ENCODE assay signal across 1 cellular context in genomic region chr14:22978873-22979671, GRCh38.
TF ChIP-seq lines count a peak whose summit lies in the region.

No MANE protein-coding gene starts in this region.

TF ChIP-seq in HepG2, 621 proteins besides CTCF, POLR2A, EP300 and RAD21 (continued from another document and continues in another):
- TF ChIP-seq PRDM10 (CRISPR knock-in tag; IDR thresholded peaks at IDR 0.05; ENCODE audit: low read depth) = peak; percentile 34; the same call in 1 of the 2 replicates
- TF ChIP-seq RBAK (CRISPR knock-in tag; IDR thresholded peaks at IDR 0.05) = no peak
- TF ChIP-seq PLRG1 (conservative IDR thresholded peaks at IDR 0.05) = no peak
- no peak for TF ChIP-seq ZMYM2 (CRISPR knock-in tag; IDR thresholded peaks at IDR 0.05)
- TF ChIP-seq MEIS2 (CRISPR knock-in tag; IDR thresholded peaks at IDR 0.05) = no peak
- TF ChIP-seq ZNF607 (CRISPR knock-in tag; IDR thresholded peaks at IDR 0.05; ENCODE audit: borderline replicate concordance) = no peak
- TF ChIP-seq TOE1 (CRISPR knock-in tag; IDR thresholded peaks at IDR 0.05) = no peak; the same call in 1 of the 2 replicates
- TF ChIP-seq NRL (CRISPR knock-in tag; IDR thresholded peaks at IDR 0.05; ENCODE audit: borderline replicate concordance) = no peak
- TF ChIP-seq ZNF512 (CRISPR knock-in tag; IDR thresholded peaks at IDR 0.05) = no peak
- TF ChIP-seq STAT5B (CRISPR knock-in tag; IDR thresholded peaks at IDR 0.05) = 0 out of 2 replicates have a peak, but pooled peaks have one; percentile 65
- TF ChIP-seq ZNF432 (CRISPR knock-in tag; IDR thresholded peaks at IDR 0.05; ENCODE audit: borderline replicate concordance) = no peak
- TF ChIP-seq ZNF782 (CRISPR knock-in tag; IDR thresholded peaks at IDR 0.05; ENCODE audit: borderline replicate concordance) = no peak; the same call in 1 of the 2 replicates
- no peak for TF ChIP-seq ZNF253 (CRISPR knock-in tag; IDR thresholded peaks at IDR 0.05; ENCODE audit: borderline replicate concordance)
- TF ChIP-seq ZNF704 (CRISPR knock-in tag; IDR thresholded peaks at IDR 0.05; ENCODE audit: borderline replicate concordance) = 0 out of 2 replicates have a peak, but pooled peaks have one; percentile 86
- no peak for TF ChIP-seq CC2D1A (CRISPR knock-in tag; IDR thresholded peaks at IDR 0.05)
- TF ChIP-seq PRDM15 (CRISPR knock-in tag; IDR thresholded peaks at IDR 0.05) = no peak
- TF ChIP-seq KDM5A (IDR thresholded peaks at IDR 0.05; ENCODE audit: borderline replicate concordance, low read length) = no peak; the same call in 1 of the 2 replicates
- TF ChIP-seq HNF4G (IDR thresholded peaks at IDR 0.05; ENCODE audit: borderline replicate concordance, low read depth, low read length) = no peak
- 0 out of 2 replicates have a peak, but pooled peaks have one; percentile 20 for TF ChIP-seq HNF4G (CRISPR knock-in tag; IDR thresholded peaks at IDR 0.05; ENCODE audit: borderline replicate concordance, low read depth)
- no peak for TF ChIP-seq TEAD2 (CRISPR knock-in tag; IDR thresholded peaks at IDR 0.05)
- TF ChIP-seq MXD4 (CRISPR knock-in tag; IDR thresholded peaks at IDR 0.05) = peak; percentile 61
- TF ChIP-seq ZNF687 (CRISPR knock-in tag; IDR thresholded peaks at IDR 0.05) = peak; percentile 98
- TF ChIP-seq THAP9 (CRISPR knock-in tag; IDR thresholded peaks at IDR 0.05; ENCODE audit: borderline replicate concordance) = peak; percentile 48; the same call in 1 of the 2 replicates
- no peak for TF ChIP-seq ADNP (CRISPR knock-in tag; IDR thresholded peaks at IDR 0.05)
- TF ChIP-seq DMAP1 (CRISPR knock-in tag; IDR thresholded peaks at IDR 0.05) = peak; percentile 12; the same call in 1 of the 2 replicates
- peak; percentile 84 for TF ChIP-seq AGO1 (IDR thresholded peaks at IDR 0.05; ENCODE audit: low read depth, low read length, poor library complexity, severe bottlenecking)
- no peak for TF ChIP-seq KLF12 (CRISPR knock-in tag; IDR thresholded peaks at IDR 0.05; ENCODE audit: borderline replicate concordance)
- 0 out of 2 replicates have a peak, but pooled peaks have one; percentile 4 for TF ChIP-seq ZBTB21 (CRISPR knock-in tag; IDR thresholded peaks at IDR 0.05)
- no peak for TF ChIP-seq ZNF616 (CRISPR knock-in tag; IDR thresholded peaks at IDR 0.05; ENCODE audit: low read depth)
- no peak for TF ChIP-seq PAXIP1 (CRISPR knock-in tag; conservative IDR thresholded peaks at IDR 0.05)
- no peak for TF ChIP-seq MED8 (CRISPR knock-in tag; IDR thresholded peaks at IDR 0.05; ENCODE audit: insufficient replicate concordance)
- TF ChIP-seq ZFP1 (CRISPR knock-in tag; IDR thresholded peaks at IDR 0.05) = no peak
- no peak for TF ChIP-seq EHMT2 (IDR thresholded peaks at IDR 0.05; ENCODE audit: borderline replicate concordance, low read depth, low read length)
- no peak for TF ChIP-seq MTA3 (CRISPR knock-in tag; IDR thresholded peaks at IDR 0.05)
- TF ChIP-seq SSRP1 (CRISPR knock-in tag; IDR thresholded peaks at IDR 0.05) = no peak
- TF ChIP-seq ZNF44 (CRISPR knock-in tag; IDR thresholded peaks at IDR 0.05) = no peak
- 0 out of 2 replicates have a peak, but pooled peaks have one; percentile 20 for TF ChIP-seq KDM6A (CRISPR knock-in tag; IDR thresholded peaks at IDR 0.05; ENCODE audit: low read depth)
- TF ChIP-seq FOSL1 (CRISPR knock-in tag; IDR thresholded peaks at IDR 0.05; ENCODE audit: borderline replicate concordance) = no peak
- TF ChIP-seq ZNF510 (CRISPR knock-in tag; IDR thresholded peaks at IDR 0.05; ENCODE audit: low read depth) = no peak; the same call in 1 of the 2 replicates
